13 cellular contexts compared by ENCODE assay signal in genomic region chr7:94687810-94688209, GRCh38.
"Had no signal": no experiment of that assay in that cellular context is flagged by ENCODE, and none has a peak within 500 bp of the region (broad histone marks: within the 10 kb centered on the region; RNA-seq: fewer than 3 reads in every experiment).

No MANE protein-coding gene starts in this region.

- H3K27me3 ChIP-seq: heart left ventricle, tibial nerve had no signal

- H3K4me1 ChIP-seq: heart left ventricle, left ventricle myocardium inferior, tibial nerve had no signal

- ATAC-seq: activated CD4-positive, alpha-beta T cell treated with anti-CD3 and anti-CD28 coated beads for 36 hours; activated CD8-positive, alpha-beta T cell treated with anti-CD3 and anti-CD28 coated beads for 36 hours; activated naive CD8-positive, alpha-beta T cell treated with anti-CD3 and anti-CD28 coated beads, Interleukin-2, amount 50 U/mL, for 24 hours; esophagus mucosa; heart left ventricle; stimulated activated naive B cell treated with anti-CD40 and anti-IgM and Interleukin-4, amounts not matched to agents 10 μg/mL and 1 μg/mL and 100 μg/mL, for 72 hours had no signal

- DNase-seq: activated CD4-positive, alpha-beta T cell treated with anti-CD3 and anti-CD28 coated beads for 36 hours; activated CD8-positive, alpha-beta memory T cell treated with anti-CD3 and anti-CD28 coated beads, Interleukin-2, amount 50 U/mL, for 4 hours; activated CD8-positive, alpha-beta T cell treated with anti-CD3 and anti-CD28 coated beads for 36 hours; activated naive CD4-positive, alpha-beta T cell; activated naive CD8-positive, alpha-beta T cell treated with anti-CD3 and anti-CD28 coated beads, Interleukin-2, amount 50 U/mL, for 24 hours; heart left ventricle; left ventricle myocardium inferior; stimulated activated naive B cell treated with anti-CD40 and anti-IgM and Interleukin-4, amounts not matched to agents 10 μg/mL and 1 μg/mL and 100 μg/mL, for 72 hours; T-helper 9 cell had no signal

- H3K36me3 ChIP-seq: heart left ventricle, left ventricle myocardium inferior, tibial nerve had no signal

- H3K4me3 ChIP-seq: heart left ventricle, left ventricle myocardium inferior, skin epidermis, tibial nerve had no signal

- H3K27ac ChIP-seq: heart left ventricle, left ventricle myocardium inferior, skin epidermis, tibial nerve, VCaP had no signal

- H3K9me3 ChIP-seq: heart left ventricle, left ventricle myocardium inferior, tibial nerve had no signal
